Comparison of ENCODE assay signal across 17 cellular contexts in the genomic region with DNA sequence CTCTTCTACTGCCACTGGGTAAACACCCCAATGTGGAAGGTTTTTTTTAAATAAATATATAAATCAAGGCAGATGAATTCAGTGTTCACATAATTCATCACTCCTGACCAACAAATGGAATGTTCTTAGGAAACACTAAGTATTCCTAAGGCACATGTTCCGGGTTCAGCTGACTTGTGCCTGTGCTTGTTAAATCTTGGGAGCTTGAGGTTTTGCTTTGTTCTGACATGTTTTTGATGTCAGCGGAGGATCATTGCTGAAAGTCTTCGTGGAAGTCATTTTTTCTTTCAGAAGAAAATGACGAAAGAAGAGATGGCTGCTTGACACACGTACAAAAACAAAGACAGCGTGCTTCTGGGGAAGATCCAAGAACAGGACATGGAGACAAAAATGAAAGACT.
A peak's percentile ranks its signal among the peaks of the same experiment; 100 is the strongest.
DNase-seq lines count a peak whose midpoint lies in the region; ATAC-seq and TF ChIP-seq lines count a peak whose summit lies in the region.
"Had no signal": no experiment of that assay in that cellular context is flagged by ENCODE, and none has a peak within 500 bp of the region (broad histone marks: within the 10 kb centered on the region; RNA-seq: fewer than 3 reads in every experiment).

No MANE protein-coding gene starts in this region.

- H3K27ac ChIP-seq in RWPE2 (ENCODE audit: poor library complexity, severe bottlenecking): no peak overlapping the region
- H3K27ac ChIP-seq: BLaER1 treated with 17β-estradiol and CSF1 and Interleukin-3, amounts not matched to agents 10 nM and 100 nM; HL-60 had no signal

- H3K27me3 Mint-ChIP-seq in mesothelial cell of epicardium (ENCODE audit: low read depth): no peaks in the 10 kb centered on the region
- H3K27me3 Mint-ChIP-seq: B cell, IgD-negative memory B cell had no signal

- H3K4me1 ChIP-seq in RWPE2 (ENCODE audit: insufficient read depth, poor library complexity, severe bottlenecking): no peaks in the 10 kb centered on the region

- H3K4me1 Mint-ChIP-seq in mesothelial cell of epicardium: peaks cover 41% of the 10 kb centered on the region
- H3K4me1 Mint-ChIP-seq: B cell; CD8-positive, alpha-beta memory T cell; GM23338; IgD-negative memory B cell had no signal

- no peaks in the 10 kb centered on the region for H3K9me3 Mint-ChIP-seq in mesothelial cell of epicardium
- H3K9me3 Mint-ChIP-seq: GM23338 had no signal

- H3K9me3 ChIP-seq in RWPE2 (ENCODE audit: severe bottlenecking): no peaks in the 10 kb centered on the region

- ATAC-seq in RWPE2 (ENCODE audit: low read depth): peak; percentile 42; the same call in 1 of the 3 replicates
- ATAC-seq: GM23338 had no signal

- H3K27ac Mint-ChIP-seq in mesothelial cell of epicardium: peak overlapping the region; percentile 68
- H3K27ac Mint-ChIP-seq: B cell, GM23338 had no signal

- peak; percentile 25 for DNase-seq in HPDE6-E6E7 (ENCODE audit: extremely low spot score)
- DNase-seq in RWPE2 (ENCODE audit: low spot score): no peak
- peak; percentile 94 for DNase-seq in epithelial cell of esophagus (ENCODE audit: low read depth)
- DNase-seq in mesothelial cell of epicardium (ENCODE audit: low spot score in 2 of 2, unreplicated experiment in 2 of 2): no peak
- no peak for DNase-seq in Kasumi-1 (lab: John Stamatoyannopoulos, UW)
- DNase-seq in glomerular visceral epithelial cell (ENCODE audit: extremely low spot score): no peak
- no peak for DNase-seq in NCI-H2107 treated with DMSO at 0.1 percent for 48 hours (lab: John Stamatoyannopoulos, UW; ENCODE audit: unreplicated experiment)
- DNase-seq: CD8-positive, alpha-beta memory T cell; COR-L47; DMS79; GDM1; HCEC 1CT had no signal

- H3K36me3 ChIP-seq in RWPE2 (ENCODE audit: low read depth): no peaks in the 10 kb centered on the region
- H3K36me3 ChIP-seq: BLaER1 treated with 17β-estradiol and CSF1 and Interleukin-3, amounts not matched to agents 10 nM and 100 nM had no signal

- H3K36me3 Mint-ChIP-seq in mesothelial cell of epicardium: no peaks in the 10 kb centered on the region
- H3K36me3 Mint-ChIP-seq: CD8-positive, alpha-beta memory T cell; IgD-negative memory B cell had no signal

- no peaks in the 10 kb centered on the region for H3K27me3 ChIP-seq in RWPE2 (ENCODE audit: insufficient read depth, poor library complexity, severe bottlenecking)
- H3K27me3 ChIP-seq: BLaER1 treated with 17β-estradiol and CSF1 and Interleukin-3, amounts not matched to agents 10 nM and 100 nM had no signal

- no peak overlapping the region for H3K4me3 Mint-ChIP-seq in mesothelial cell of epicardium
- H3K4me3 Mint-ChIP-seq: B cell; CD8-positive, alpha-beta memory T cell; GM23338; IgD-negative memory B cell had no signal

- H3K4me3 ChIP-seq in RWPE2 (ENCODE audit: severe bottlenecking) (no peak overlapping the region), epithelial cell of esophagus (ENCODE audit: low read length) (no peak overlapping the region)
- H3K4me3 ChIP-seq: BLaER1 treated with 17β-estradiol and CSF1 and Interleukin-3, amounts not matched to agents 10 nM and 100 nM; GM23338 had no signal

- TF ChIP-seq CTCF in RWPE2 (IDR thresholded peaks at IDR 0.05; ENCODE audit: poor library complexity, severe bottlenecking) (no peak), epithelial cell of esophagus (IDR thresholded peaks at IDR 0.05; ENCODE audit: insufficient read depth, low read depth, low read length, missing control alignments) (no peak), mesothelial cell of epicardium (IDR thresholded peaks at IDR 0.05; ENCODE audit: unreplicated experiment) (no peak)

Comparison
In these comparisons a context has a peak if more than half of its experiments do, and no peak if none do; other contexts are left out.
1. DNase-seq: peak in HPDE6-E6E7 (single experiment) and epithelial cell of esophagus (single experiment); none in RWPE2 (single experiment), mesothelial cell of epicardium (0 of 2), Kasumi-1 (0 of 2), glomerular visceral epithelial cell (single experiment) and NCI-H2107 treated with DMSO at 0.1 percent for 48 hours (single experiment).